26 cellular contexts compared by ENCODE assay signal in the genomic region with DNA sequence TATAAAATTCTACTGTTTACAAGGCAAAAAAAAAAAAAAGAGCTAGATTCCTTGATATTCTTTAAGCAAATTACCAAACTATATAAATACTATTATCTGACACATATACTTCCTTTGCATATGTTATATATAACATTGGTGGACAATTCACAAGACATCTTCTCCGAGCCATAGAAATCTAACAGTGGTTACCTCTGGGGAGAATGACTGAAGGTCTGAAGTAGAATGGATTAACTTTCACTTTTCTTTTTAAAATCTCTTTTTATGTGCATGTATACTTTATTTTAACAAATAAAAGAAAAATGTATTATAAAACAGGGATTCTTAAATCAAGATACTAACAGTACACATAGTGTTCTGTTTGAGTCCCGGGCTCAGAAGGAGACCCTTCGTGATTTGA.
DNase-seq lines count a peak whose midpoint lies in the region; ATAC-seq, FAIRE-seq and TF ChIP-seq lines count a peak whose summit lies in the region.
"Had no signal": no experiment of that assay in that cellular context is flagged by ENCODE, and none has a peak within 500 bp of the region (broad histone marks: within the 10 kb centered on the region; RNA-seq: fewer than 3 reads in every experiment).

No MANE protein-coding gene starts in this region.

- TF ChIP-seq CTCF in liver (IDR thresholded peaks at IDR 0.05; ENCODE audit: low read depth, low read length, missing input control) (no peak), HepG2 (CRISPR knock-in tag; IDR thresholded peaks at IDR 0.05) (no peak), hepatocyte (IDR thresholded peaks at IDR 0.05; ENCODE audit: poor library complexity) (no peak), psoas muscle (IDR thresholded peaks at IDR 0.05) (no peak)

- POLR2A ChIA-PET in HepG2 (lab: Yijun Ruan, JAX), result no interaction called here

- no peaks in the 10 kb centered on the region for H3K9me2 ChIP-seq in hepatocyte (replicated peaks; ENCODE audit: insufficient read depth)

- H3K4me3 Mint-ChIP-seq in T-helper 17 cell, result no peak overlapping the region
- H3K4me3 Mint-ChIP-seq: activated CD8-positive, alpha-beta memory T cell treated with anti-CD3 and anti-CD28 coated beads, Interleukin-2, amount 10 ng/mL, durations not matched to agents 7 days and 5 days; activated T-cell treated with anti-CD3 and anti-CD28 coated beads, Interleukin-2, amount 50 U/mL, for 72 hours; CD4-positive, CD25-positive, alpha-beta regulatory T cell; memory B cell; T-helper 2 cell treated with Interferon-gamma antibody and Interleukin-4, amounts not matched to agents 5 μg/mL and 100 μg/mL, for 36 hours had no signal

- TF ChIP-seq EP300 in HepG2 (IDR thresholded peaks at IDR 0.05; ENCODE audit: low read depth in 2 of 2, low read length in 2 of 2), result no peak
- no peak for TF ChIP-seq EP300 in HepG2 (CRISPR knock-in tag; IDR thresholded peaks at IDR 0.05; ENCODE audit: borderline replicate concordance)

- H3K9ac ChIP-seq in liver (ENCODE audit: low read depth in 1 of 2, low read length in 2 of 2) (peak overlapping the region in 1 of 2 donors; percentile 59), HepG2 (ENCODE audit: insufficient read depth, low read depth, low read length) (no peak overlapping the region)

- H3K4me1 ChIP-seq in liver (ENCODE audit: control insufficient read depth in 4 of 4, insufficient read depth in 4 of 4, low read length in 3 of 4) (peaks cover 0 to 9% (median 0%) of the 10 kb centered on the region in 4 donors), HepG2 (ENCODE audit: insufficient read depth, low read length) (peaks cover 19% of the 10 kb centered on the region), hepatocyte (ENCODE audit: insufficient read depth) (peaks cover 7% of the 10 kb centered on the region), psoas muscle (peaks cover 21% of the 10 kb centered on the region)

- H3K4me3 ChIP-seq in liver (ENCODE audit: low read depth in 1 of 3, low read length in 3 of 3) (peak overlapping the region; percentile 38 to 52 (median 45)), HepG2 (replicated peaks in 1 of 3; ENCODE audit: insufficient read depth in 1 of 3, low read depth in 2 of 3, low read length in 3 of 3) (no peak overlapping the region), hepatocyte (no peak overlapping the region), psoas muscle (peak overlapping the region; percentile 20)
- H3K4me3 ChIP-seq: skin epidermis had no signal

- peaks cover 9% of the 10 kb centered on the region for H3K36me3 Mint-ChIP-seq in T-helper 17 cell (ENCODE audit: low read depth)

- TF ChIP-seq RAD21 in liver (IDR thresholded peaks at IDR 0.05) (no peak), HepG2 (CRISPR knock-in tag; IDR thresholded peaks at IDR 0.05) (no peak)

- H2AFZ ChIP-seq in HepG2 (ENCODE audit: low read length) (no peak overlapping the region), hepatocyte (no peak overlapping the region)

- H3K36me3 ChIP-seq in liver (ENCODE audit: control insufficient read depth in 4 of 4, insufficient read depth in 3 of 4, low read depth in 1 of 4, low read length in 3 of 4) (no peaks in the 10 kb centered on the region), HepG2 (replicated peaks in 1 of 2; ENCODE audit: control insufficient read depth in 1 of 2, insufficient read depth in 2 of 2, low read length in 2 of 2) (0 out of 5 replicates have a peak, but pooled peaks cover 0 to 1% of the 10 kb centered on the region in 2 experiments), hepatocyte (replicated peaks; ENCODE audit: insufficient read depth, low read depth) (no peaks in the 10 kb centered on the region), psoas muscle (ENCODE audit: insufficient read depth in 1 of 2, low read depth in 1 of 2) (no peaks in the 10 kb centered on the region)

- H3K79me2 ChIP-seq in HepG2 (ENCODE audit: insufficient read depth, low read length) (no peaks in the 10 kb centered on the region), hepatocyte (peaks cover 25% of the 10 kb centered on the region)

- H3K27ac ChIP-seq in liver (ENCODE audit: low read depth in 1 of 2, low read length in 2 of 2) (peak overlapping the region; percentile 55 to 61), HepG2 (ENCODE audit: extremely low read length, insufficient read depth, low read length) (no peak overlapping the region), hepatocyte (peak overlapping the region; percentile 13), psoas muscle (no peak overlapping the region)
- H3K27ac ChIP-seq: epithelial cell of prostate had no signal

- ATAC-seq in HepG2 (no peak), psoas muscle (no peak), GM21619 (IDR thresholded peaks at IDR 0.05; ENCODE audit: unreplicated experiment) (no peak), T-helper 17 cell (no peak)
- ATAC-seq: activated CD8-positive, alpha-beta memory T cell treated with anti-CD3 and anti-CD28 coated beads, Interleukin-2, amount 10 ng/mL, durations not matched to agents 7 days and 5 days; activated T-cell treated with anti-CD3 and anti-CD28 coated beads, Interleukin-2, amount 50 U/mL, for 72 hours had no signal

- BruUV-seq in HepG2 (replicated peaks; lab: Mats Ljungman, UMichigan), result no TSS peak

- in situ Hi-C loops in HepG2 (cut with HindIII; ENCODE audit: extremely low pct_ligation_motif_present, low pct_unique_long_range_greater_than_20kb), result no loop called here

- peaks cover 4% of the 10 kb centered on the region for H3K4me1 Mint-ChIP-seq in T-helper 17 cell

- intact Hi-C loops in HepG2 (cut with micrococcal nuclease; ENCODE audit: unreplicated experiment), result loop anchor here (10.0 kb wide), 1 partner anchor 127 kb away; a partner anchor contains a TSS
- intact Hi-C loops in psoas muscle (cut with DNase I), result loop anchor here in 1 of 2 donors (5.0 kb wide), 1 partner anchor 260 kb away; no protein-coding TSS in a partner anchor

- TF ChIP-seq POLR2A in HepG2 (IDR thresholded peaks at IDR 0.05; ENCODE audit: insufficient read depth in 1 of 2, low read depth in 2 of 2, low read length in 2 of 2), result no peak

- FAIRE-seq in HepG2 (lab: Jason Lieb, UNC), result no peak
- FAIRE-seq: D721Med had no signal

- no peaks in the 10 kb centered on the region for H3K27me3 ChIP-seq in liver (ENCODE audit: control insufficient read depth in 4 of 4, insufficient read depth in 4 of 4, low read length in 3 of 4)
- no peaks in the 10 kb centered on the region for H3K27me3 ChIP-seq in HepG2 (ENCODE audit: control insufficient read depth in 1 of 2, insufficient read depth in 2 of 2, low read length in 2 of 2)
- H3K27me3 ChIP-seq in hepatocyte, result no peaks in the 10 kb centered on the region
- no peaks in the 10 kb centered on the region for H3K27me3 ChIP-seq in psoas muscle (ENCODE audit: insufficient read depth in 3 of 3, low read length in 2 of 3)

- WGBS in liver, result 27% methylated on average over 3 of the region's 3 CpGs
- WGBS in HepG2 (ENCODE audit: low lambda C conversion rate), result 98% methylated on average over 3 of the region's 3 CpGs
- WGBS in hepatocyte (ENCODE audit: low lambda C conversion rate, missing lambda C conversion rate), result 91% methylated on average over 3 of the region's 3 CpGs
- 66 to 74% (median 74%) methylated on average over 3 of the region's 3 CpGs for WGBS in psoas muscle, 3 donors

- DNase-seq in HepG2 (ENCODE audit: low spot score) (no peak), hepatocyte (ENCODE audit: low spot score) (no peak), psoas muscle (no peak), T-helper 17 cell (no peak), GF-D8 (lab: John Stamatoyannopoulos, UW) (no peak), glomerular visceral epithelial cell (ENCODE audit: extremely low spot score) (no peak)
- DNase-seq: activated CD4-positive, alpha-beta T cell treated with anti-CD3 and anti-CD28 coated beads for 48 hours; activated CD8-positive, alpha-beta memory T cell treated with anti-CD3 and anti-CD28 coated beads, Interleukin-2, amount 10 ng/mL, durations not matched to agents 7 days and 5 days; activated naive CD4-positive, alpha-beta T cell treated with Interleukin-2 at 50 U/mL for 16 hours; activated T-cell treated with anti-CD3 and anti-CD28 coated beads, Interleukin-2, amount 50 U/mL, for 72 hours; amygdala; caudate nucleus; hypothalamus; NCI-H1694; NCI-H2171; stimulated activated CD4-positive, alpha-beta T cell treated with anti-CD3 and anti-CD28 coated beads, Interleukin-2, amount 100 ng/mL, for 24 hours; substantia nigra had no signal

- H3K9me3 ChIP-seq in liver (ENCODE audit: control insufficient read depth in 4 of 4, low read length in 3 of 4), result no peaks in the 10 kb centered on the region
- no peaks in the 10 kb centered on the region for H3K9me3 ChIP-seq in HepG2 (ENCODE audit: low read length)
- no peaks in the 10 kb centered on the region for H3K9me3 ChIP-seq in hepatocyte (ENCODE audit: low read depth)
- H3K9me3 ChIP-seq in psoas muscle, result no peaks in the 10 kb centered on the region
- H3K9me3 ChIP-seq in T-helper 17 cell (ENCODE audit: control insufficient read depth, low read length, poor library complexity, severe bottlenecking), result no peaks in the 10 kb centered on the region

- CTCF ChIA-PET in HepG2 (lab: Yijun Ruan, JAX; ENCODE audit: low intra/inter-chr PET ratio, low total read pairs), result no interaction called here

- H4K20me1 ChIP-seq in HepG2 (ENCODE audit: insufficient read depth, low read length) (no peaks in the 10 kb centered on the region), hepatocyte (ENCODE audit: insufficient read depth, poor library complexity, severe bottlenecking) (no peaks in the 10 kb centered on the region)

- H3K4me2 ChIP-seq in HepG2 (ENCODE audit: low read depth, low read length), result no peak overlapping the region
- peak overlapping the region; percentile 35 for H3K4me2 ChIP-seq in hepatocyte

- no peak overlapping the region for H3K27ac Mint-ChIP-seq in T-helper 17 cell
- H3K27ac Mint-ChIP-seq: activated CD8-positive, alpha-beta memory T cell treated with anti-CD3 and anti-CD28 coated beads, Interleukin-2, amount 10 ng/mL, durations not matched to agents 7 days and 5 days; activated T-cell treated with anti-CD3 and anti-CD28 coated beads, Interleukin-2, amount 50 U/mL, for 72 hours; CD4-positive, CD25-positive, alpha-beta regulatory T cell; memory B cell; T-helper 2 cell treated with Interferon-gamma antibody and Interleukin-4, amounts not matched to agents 5 μg/mL and 100 μg/mL, for 36 hours had no signal

- H3K27me3 Mint-ChIP-seq in T-helper 17 cell, result no peaks in the 10 kb centered on the region
- H3K27me3 Mint-ChIP-seq: activated CD8-positive, alpha-beta memory T cell treated with anti-CD3 and anti-CD28 coated beads, Interleukin-2, amount 10 ng/mL, durations not matched to agents 7 days and 5 days; CD4-positive, CD25-positive, alpha-beta regulatory T cell; memory B cell; progenitor cell of endocrine pancreas had no signal

TF ChIP-seq in liver, 16 proteins besides CTCF, POLR2A, EP300 and RAD21 (continues in another document):
- TF ChIP-seq NR2F2 (IDR thresholded peaks at IDR 0.05) (no peak), JUND (IDR thresholded peaks at IDR 0.05) (no peak), FOXA1 (IDR thresholded peaks at IDR 0.05) (no peak), HNF4G (IDR thresholded peaks at IDR 0.05) (no peak)

TF ChIP-seq in HepG2, 621 proteins besides CTCF, POLR2A, EP300 and RAD21 (continues in another document):
- TF ChIP-seq ZNF124 (CRISPR knock-in tag; IDR thresholded peaks at IDR 0.05), result no peak
- no peak for TF ChIP-seq ZNF891 (CRISPR knock-in tag; IDR thresholded peaks at IDR 0.05)
- TF ChIP-seq PHF5A (CRISPR knock-in tag; IDR thresholded peaks at IDR 0.05; ENCODE audit: low read depth, unreplicated experiment), result no peak
- TF ChIP-seq ZNF12 (CRISPR knock-in tag; IDR thresholded peaks at IDR 0.05), result no peak
- TF ChIP-seq U2AF2 (IDR thresholded peaks at IDR 0.05; ENCODE audit: low read depth, low read length), result no peak

Comparison
In these comparisons a context has a peak if more than half of its experiments do, and no peak if none do; other contexts are left out.
1. H3K27ac ChIP-seq: peak in liver (2 of 2) and hepatocyte (single experiment); none in HepG2 (single experiment) and psoas muscle (single experiment).
2. H3K4me3 ChIP-seq: peak in liver (3 of 3) and psoas muscle (single experiment); none in HepG2 (0 of 3) and hepatocyte (single experiment).